In the genomic region with DNA sequence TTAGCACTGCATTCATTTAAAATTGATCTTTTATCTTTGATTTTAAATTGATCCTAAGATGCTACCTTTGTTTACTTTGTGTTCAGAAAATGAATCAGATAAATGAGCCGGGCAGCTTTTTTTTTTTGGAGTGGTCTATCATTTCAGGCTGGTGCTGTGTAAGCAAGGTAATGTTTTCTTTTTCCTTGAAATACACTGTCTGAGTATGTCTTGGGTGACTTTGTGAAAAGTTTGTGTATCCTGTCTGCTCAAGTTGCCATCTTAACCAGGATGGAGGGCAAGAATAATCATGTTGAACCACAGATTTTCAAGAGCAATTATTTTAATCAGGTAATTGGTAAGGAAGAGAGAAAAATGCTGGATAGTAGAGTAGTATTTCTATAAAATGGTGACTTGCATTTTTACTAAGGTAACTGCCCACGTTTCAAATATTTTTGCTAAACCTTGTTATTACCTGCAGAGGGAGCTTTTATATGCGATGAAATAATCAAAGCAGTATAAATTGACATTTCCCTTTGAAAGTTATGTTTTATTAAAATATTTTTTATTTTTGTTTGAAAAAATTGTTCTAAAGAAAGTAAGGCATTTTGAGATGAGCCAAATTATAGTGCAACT, we compare ENCODE assay signal across 11 cellular contexts. TPM values are rescaled to one million over a fixed set of nuclear protein-coding genes. Genes with fewer than 3 reads are reported as not detected.
DNase-seq lines count a peak whose midpoint lies in the region; ATAC-seq and TF ChIP-seq lines count a peak whose summit lies in the region.
"Had no signal": no experiment of that assay in that cellular context is flagged by ENCODE, and none has a peak within 500 bp of the region (broad histone marks: within the 10 kb centered on the region; RNA-seq: fewer than 3 reads in every experiment).

No MANE protein-coding gene starts in this region.

- TF ChIP-seq CTCF in Calu3 (IDR thresholded peaks at IDR 0.05; ENCODE audit: unreplicated experiment), result no peak
- peak; percentile 50 for TF ChIP-seq CTCF in LNCaP clone FGC (IDR thresholded peaks at IDR 0.05; ENCODE audit: control insufficient read depth, extremely low read depth, insufficient read depth)
- peak; percentile 20 for TF ChIP-seq CTCF in cardiac fibroblast (IDR thresholded peaks at IDR 0.05; ENCODE audit: low read depth, low read length)
- TF ChIP-seq CTCF in nephron (IDR thresholded peaks at IDR 0.05; ENCODE audit: unreplicated experiment in 3 of 3), result peak in 2 of 3 experiments; percentile 33 to 34
- TF ChIP-seq CTCF in CD4-positive, alpha-beta T cell (IDR thresholded peaks at IDR 0.05), result no peak

- no peaks in the 10 kb centered on the region for H3K27me3 Mint-ChIP-seq in Calu3 (ENCODE audit: unreplicated experiment)
- no peaks in the 10 kb centered on the region for H3K27me3 Mint-ChIP-seq in nephron (ENCODE audit: low read depth)
- H3K27me3 Mint-ChIP-seq in T-cell, result no peaks in the 10 kb centered on the region
- no peaks in the 10 kb centered on the region for H3K27me3 Mint-ChIP-seq in CD4-positive, alpha-beta T cell
- peaks cover 3% of the 10 kb centered on the region for H3K27me3 Mint-ChIP-seq in activated T-helper 17 cell treated with anti-CD3 and anti-CD28 coated beads, Interleukin-2, amount 50 U/mL, for 72 hours

- no peak for ATAC-seq in T-cell (replicated peaks in 1 of 4)
- no peak for ATAC-seq in CD4-positive, alpha-beta T cell (ENCODE audit: poor library complexity)
- ATAC-seq in GM21825 (IDR thresholded peaks at IDR 0.05; ENCODE audit: unreplicated experiment), result no peak
- no peak for ATAC-seq in activated T-helper 17 cell treated with anti-CD3 and anti-CD28 coated beads, Interleukin-2, amount 50 U/mL, for 72 hours (replicated peaks)

- no peaks in the 10 kb centered on the region for H3K9me3 ChIP-seq in CD4-positive, alpha-beta T cell (ENCODE audit: control insufficient read depth, low read length)
- H3K9me3 ChIP-seq: testis had no signal

- H3K9me3 Mint-ChIP-seq in Calu3 (ENCODE audit: low read depth, unreplicated experiment), result no peaks in the 10 kb centered on the region
- no peaks in the 10 kb centered on the region for H3K9me3 Mint-ChIP-seq in nephron
- H3K9me3 Mint-ChIP-seq in T-cell, result peaks cover 0 to 2% (median 0%) of the 10 kb centered on the region in 3 donors
- H3K9me3 Mint-ChIP-seq in CD4-positive, alpha-beta T cell, result no peaks in the 10 kb centered on the region
- H3K9me3 Mint-ChIP-seq in activated T-helper 17 cell treated with anti-CD3 and anti-CD28 coated beads, Interleukin-2, amount 50 U/mL, for 72 hours, result no peaks in the 10 kb centered on the region
- H3K9me3 Mint-ChIP-seq: activated naive CD8-positive, alpha-beta T cell treated with anti-CD3 and anti-CD28 coated beads, Interleukin-2, amount 10 ng/mL, durations not matched to agents 7 days and 5 days; T-helper 1 cell treated with Interleukin-12 subunit alpha and Interleukin-12 subunit beta and Interleukin-4 antibody, amounts not matched to agents 30 μg/mL and 1 μg/mL, for 36 hours had no signal

- peaks cover 7% of the 10 kb centered on the region for H3K36me3 Mint-ChIP-seq in Calu3 (ENCODE audit: insufficient read depth, unreplicated experiment)
- H3K36me3 Mint-ChIP-seq in nephron (ENCODE audit: low read depth), result peaks cover 1% of the 10 kb centered on the region
- no peaks in the 10 kb centered on the region for H3K36me3 Mint-ChIP-seq in T-cell
- H3K36me3 Mint-ChIP-seq in CD4-positive, alpha-beta T cell (ENCODE audit: low read depth), result no peaks in the 10 kb centered on the region
- H3K36me3 Mint-ChIP-seq in activated T-helper 17 cell treated with anti-CD3 and anti-CD28 coated beads, Interleukin-2, amount 50 U/mL, for 72 hours (ENCODE audit: low read depth), result no peaks in the 10 kb centered on the region
- H3K36me3 Mint-ChIP-seq: activated naive CD8-positive, alpha-beta T cell treated with anti-CD3 and anti-CD28 coated beads, Interleukin-2, amount 10 ng/mL, durations not matched to agents 7 days and 5 days had no signal

- peak overlapping the region; percentile 71 for H3K27ac Mint-ChIP-seq in Calu3 (ENCODE audit: unreplicated experiment)
- peak overlapping the region in 1 of 3 experiments; percentile 10 for H3K27ac Mint-ChIP-seq in nephron
- H3K27ac Mint-ChIP-seq in T-cell, result no peak overlapping the region
- no peak overlapping the region for H3K27ac Mint-ChIP-seq in CD4-positive, alpha-beta T cell
- H3K27ac Mint-ChIP-seq in activated T-helper 17 cell treated with anti-CD3 and anti-CD28 coated beads, Interleukin-2, amount 50 U/mL, for 72 hours, result no peak overlapping the region
- H3K27ac Mint-ChIP-seq: activated naive CD8-positive, alpha-beta T cell treated with anti-CD3 and anti-CD28 coated beads, Interleukin-2, amount 10 ng/mL, durations not matched to agents 7 days and 5 days; T-helper 1 cell treated with Interleukin-12 subunit alpha and Interleukin-12 subunit beta and Interleukin-4 antibody, amounts not matched to agents 30 μg/mL and 1 μg/mL, for 36 hours had no signal

- no peak overlapping the region for H3K27ac ChIP-seq in CD4-positive, alpha-beta T cell (ENCODE audit: low read depth, low read length)
- H3K27ac ChIP-seq: testis had no signal

- no TSS peak for BruUV-seq in Calu3 (replicated peaks; lab: Mats Ljungman, UMichigan)

- no peaks in the 10 kb centered on the region for H3K27me3 ChIP-seq in CD4-positive, alpha-beta T cell (ENCODE audit: control insufficient read depth, insufficient read depth, low read length)
- H3K27me3 ChIP-seq: testis had no signal

- DNase-seq in Calu3 (no peak), LNCaP clone FGC (ENCODE audit: low read depth) (no peak), cardiac fibroblast (ENCODE audit: low read depth in 2 of 2) (peak; percentile 42 to 49), T-cell (no peak)
- DNase-seq in CD4-positive, alpha-beta T cell, result no peak
- DNase-seq: activated naive CD8-positive, alpha-beta T cell treated with anti-CD3 and anti-CD28 coated beads, Interleukin-2, amount 10 ng/mL, durations not matched to agents 7 days and 5 days; testis had no signal

- H3K4me3 ChIP-seq in LNCaP clone FGC (ENCODE audit: low read depth, low read length), result no peak overlapping the region
- H3K4me3 ChIP-seq in cardiac fibroblast (replicated peaks in 1 of 2; ENCODE audit: low read depth in 2 of 2, low read length in 2 of 2), result no peak overlapping the region
- H3K4me3 ChIP-seq: testis had no signal

- CTCF ChIA-PET in Calu3 (lab: Charles Lee) (no interaction called here), T-cell (lab: Charles Lee) (interaction anchor here in 1 of 2 donors (0.6 kb wide), 1 partner anchor 21 kb away, joined by 3 read pairs; no protein-coding TSS in a partner anchor)
- CTCF ChIA-PET in CD4-positive, alpha-beta T cell (lab: Charles Lee), result no interaction called here

- H3K4me1 Mint-ChIP-seq in Calu3 (ENCODE audit: low read depth, unreplicated experiment) (peaks cover 23% of the 10 kb centered on the region), nephron (peaks cover 56% of the 10 kb centered on the region), T-cell (no peaks in the 10 kb centered on the region)
- no peaks in the 10 kb centered on the region for H3K4me1 Mint-ChIP-seq in CD4-positive, alpha-beta T cell (ENCODE audit: low read depth)
- no peaks in the 10 kb centered on the region for H3K4me1 Mint-ChIP-seq in activated T-helper 17 cell treated with anti-CD3 and anti-CD28 coated beads, Interleukin-2, amount 50 U/mL, for 72 hours
- H3K4me1 Mint-ChIP-seq: activated naive CD8-positive, alpha-beta T cell treated with anti-CD3 and anti-CD28 coated beads, Interleukin-2, amount 10 ng/mL, durations not matched to agents 7 days and 5 days had no signal

- no peak overlapping the region for H3K4me3 Mint-ChIP-seq in Calu3 (ENCODE audit: low read depth, unreplicated experiment)
- H3K4me3 Mint-ChIP-seq in nephron, result no peak overlapping the region
- H3K4me3 Mint-ChIP-seq in T-cell, result no peak overlapping the region
- H3K4me3 Mint-ChIP-seq in CD4-positive, alpha-beta T cell, result no peak overlapping the region
- no peak overlapping the region for H3K4me3 Mint-ChIP-seq in activated T-helper 17 cell treated with anti-CD3 and anti-CD28 coated beads, Interleukin-2, amount 50 U/mL, for 72 hours
- H3K4me3 Mint-ChIP-seq: activated naive CD8-positive, alpha-beta T cell treated with anti-CD3 and anti-CD28 coated beads, Interleukin-2, amount 10 ng/mL, durations not matched to agents 7 days and 5 days; T-helper 1 cell treated with Interleukin-12 subunit alpha and Interleukin-12 subunit beta and Interleukin-4 antibody, amounts not matched to agents 30 μg/mL and 1 μg/mL, for 36 hours had no signal

- POLR2A ChIA-PET in T-cell (lab: Charles Lee), result no interaction called here
- POLR2A ChIA-PET in CD4-positive, alpha-beta T cell (lab: Charles Lee), result no interaction called here

- intact Hi-C loops in Calu3 (cut with micrococcal nuclease; ENCODE audit: unreplicated experiment), result no loop called here
- intact Hi-C loops in CD4-positive, alpha-beta T cell (cut with DNase I, micrococcal nuclease), result no loop called here

RNA-seq across cellular contexts. Expression of a gene that starts 11.1 kb away (rescaled TPM):
- total RNA-seq in Calu3 (2022) (58.8 and 72.3 TPM in 2 replicates), T-cell (under 1 TPM in 3 of 5 donors, not detected in 2; 0.20 to 0.70 (median 0.55) TPM)
- not detected for total RNA-seq in CD4-positive, alpha-beta T cell
- total RNA-seq in activated T-helper 17 cell treated with anti-CD3 and anti-CD28 coated beads, Interleukin-2, amount 50 U/mL, for 72 hours, result not detected
- total RNA-seq: activated naive CD8-positive, alpha-beta T cell treated with anti-CD3 and anti-CD28 coated beads, Interleukin-2, amount 10 ng/mL, durations not matched to agents 7 days and 5 days had no signal

Comparison
In these comparisons a context has a peak if more than half of its experiments do, and no peak if none do; other contexts are left out.
1. DNase-seq: peak in cardiac fibroblast (2 of 2); none in Calu3 (single experiment), LNCaP clone FGC (single experiment), T-cell (0 of 34) and CD4-positive, alpha-beta T cell (0 of 10).
2. CTCF ChIP-seq: peak in LNCaP clone FGC (single experiment), cardiac fibroblast (single experiment) and nephron (2 of 3); none in Calu3 (single experiment) and CD4-positive, alpha-beta T cell (single experiment).
3. RNA of a gene that starts 11.1 kb away (total RNA-seq): 58.8 to 72.3 TPM in Calu3; 0.20 to 0.70 TPM in T-cell, not detected in activated T-helper 17 cell treated with anti-CD3 and anti-CD28 coated beads, Interleukin-2, amount 50 U/mL, for 72 hours and not detected in CD4-positive, alpha-beta T cell; every median in the first group is over 10 times any median in the second.